In genomic region chr4:138030375-138030774, GRCh38 we compare ENCODE assay signal across 31 cellular contexts.
"Had no signal": no experiment of that assay in that cellular context is flagged by ENCODE, and none has a peak within 500 bp of the region (broad histone marks: within the 10 kb centered on the region; RNA-seq: fewer than 3 reads in every experiment).

No MANE protein-coding gene starts in this region.

- H3K27ac ChIP-seq: adrenal gland, breast epithelium, cardiac muscle cell, coronary artery, dorsolateral prefrontal cortex, heart left ventricle had no signal

- H3K27ac Mint-ChIP-seq: activated CD4-positive, alpha-beta memory T cell treated with anti-CD3 and anti-CD28 coated beads, Interleukin-2, amount 10 ng/mL, durations not matched to agents 7 days and 5 days; activated CD4-positive, alpha-beta T cell treated with anti-CD3 and anti-CD28 coated beads, Interleukin-2, amount 10 ng/mL, durations not matched to agents 7 days and 5 days; activated naive CD8-positive, alpha-beta T cell; activated T-helper 17 cell treated with anti-CD3 and anti-CD28 coated beads, Interleukin-2, amount 50 U/mL, for 72 hours; brain; dendritic cell treated with granulocyte-macrophage colony-stimulating factor and Interleukin-4, amounts not matched to agents 40 ng/mL and 50 ng/mL, for 4 days; endodermal cell; T-helper 17 cell; T-helper 2 cell treated with Interferon-gamma antibody and Interleukin-4, amounts not matched to agents 5 μg/mL and 100 μg/mL, for 36 hours had no signal

- H3K27me3 Mint-ChIP-seq: activated CD4-positive, alpha-beta memory T cell treated with anti-CD3 and anti-CD28 coated beads, Interleukin-2, amount 10 ng/mL, durations not matched to agents 7 days and 5 days; activated CD4-positive, alpha-beta T cell treated with anti-CD3 and anti-CD28 coated beads, Interleukin-2, amount 10 ng/mL, durations not matched to agents 7 days and 5 days; activated naive CD8-positive, alpha-beta T cell; activated T-helper 17 cell treated with anti-CD3 and anti-CD28 coated beads, Interleukin-2, amount 50 U/mL, for 72 hours; T-helper 17 cell had no signal

- H3K4me1 Mint-ChIP-seq: activated CD4-positive, alpha-beta memory T cell treated with anti-CD3 and anti-CD28 coated beads, Interleukin-2, amount 10 ng/mL, durations not matched to agents 7 days and 5 days; activated CD4-positive, alpha-beta T cell treated with anti-CD3 and anti-CD28 coated beads, Interleukin-2, amount 10 ng/mL, durations not matched to agents 7 days and 5 days; activated T-helper 17 cell treated with anti-CD3 and anti-CD28 coated beads, Interleukin-2, amount 50 U/mL, for 72 hours; brain; T-helper 17 cell had no signal

- H3K36me3 ChIP-seq: adrenal gland, breast epithelium, cardiac muscle cell, heart left ventricle had no signal

- H3K36me3 Mint-ChIP-seq: activated naive CD8-positive, alpha-beta T cell; brain had no signal

- DNase-seq: activated CD4-positive, alpha-beta memory T cell treated with anti-CD3 and anti-CD28 coated beads, Interleukin-2, amount 10 ng/mL, durations not matched to agents 7 days and 5 days; activated CD4-positive, alpha-beta T cell treated with anti-CD3 and anti-CD28 coated beads for 1 hour; activated CD4-positive, alpha-beta T cell treated with anti-CD3 and anti-CD28 coated beads for 4 hours; activated CD4-positive, alpha-beta T cell treated with anti-CD3 and anti-CD28 coated beads, Interleukin-2, amount 10 ng/mL, durations not matched to agents 7 days and 5 days; activated CD4-positive, alpha-beta T cell treated with anti-CD3 and anti-CD28 coated beads, Interleukin-2, amount 50 U/mL, for 4 hours; activated CD8-positive, alpha-beta memory T cell treated with anti-CD3 and anti-CD28 coated beads for 24 hours; activated effector memory CD4-positive, alpha-beta T cell treated with Interleukin-2 at 50 U/mL for 16 hours; activated gamma-delta T cell treated with Interleukin-2 at 50 U/mL for 16 hours; activated naive CD4-positive, alpha-beta T cell treated with anti-CD3 and anti-CD28 coated beads, Interleukin-2, amount 50 U/mL, for 16 hours; activated naive CD4-positive, alpha-beta T cell treated with Interleukin-2 at 50 U/mL for 16 hours; activated T-cell treated with anti-CD3 and anti-CD28 coated beads, Interleukin-2, amount 50 U/mL, for 4 hours; adrenal gland; amygdala; aorta; central memory CD4-positive, alpha-beta T cell; dorsolateral prefrontal cortex; effector memory CD4-positive, alpha-beta T cell; endodermal cell; glutamatergic neuron; heart left ventricle; T-helper 1 cell; T-helper 17 cell had no signal

- ATAC-seq: activated T-cell treated with anti-CD3 and anti-CD28 coated beads, Interleukin-2, amount 50 U/mL, for 4 hours; activated T-helper 17 cell treated with anti-CD3 and anti-CD28 coated beads, Interleukin-2, amount 50 U/mL, for 72 hours; esophagus mucosa; heart left ventricle; T-helper 17 cell had no signal

- H3K9me3 ChIP-seq: adrenal gland, breast epithelium, heart left ventricle had no signal

- H3K27me3 ChIP-seq: adrenal gland, breast epithelium, cardiac muscle cell, dorsolateral prefrontal cortex had no signal

- H3K9me3 Mint-ChIP-seq: activated CD4-positive, alpha-beta memory T cell treated with anti-CD3 and anti-CD28 coated beads, Interleukin-2, amount 10 ng/mL, durations not matched to agents 7 days and 5 days; activated CD4-positive, alpha-beta T cell treated with anti-CD3 and anti-CD28 coated beads, Interleukin-2, amount 10 ng/mL, durations not matched to agents 7 days and 5 days; activated T-cell treated with anti-CD3 and anti-CD28 coated beads, Interleukin-2, amount 50 U/mL, for 4 hours; activated T-helper 17 cell treated with anti-CD3 and anti-CD28 coated beads, Interleukin-2, amount 50 U/mL, for 72 hours; brain; dendritic cell treated with granulocyte-macrophage colony-stimulating factor and Interleukin-4, amounts not matched to agents 40 ng/mL and 50 ng/mL, for 4 days; endodermal cell; T-helper 2 cell treated with Interferon-gamma antibody and Interleukin-4, amounts not matched to agents 5 μg/mL and 100 μg/mL, for 36 hours had no signal

- H3K4me3 ChIP-seq: adrenal gland, breast epithelium, cardiac muscle cell, coronary artery, dorsolateral prefrontal cortex, heart left ventricle had no signal

- H3K4me1 ChIP-seq: adrenal gland, breast epithelium, heart left ventricle had no signal

- H3K4me3 Mint-ChIP-seq: activated CD4-positive, alpha-beta memory T cell treated with anti-CD3 and anti-CD28 coated beads, Interleukin-2, amount 10 ng/mL, durations not matched to agents 7 days and 5 days; activated CD4-positive, alpha-beta T cell treated with anti-CD3 and anti-CD28 coated beads, Interleukin-2, amount 10 ng/mL, durations not matched to agents 7 days and 5 days; activated naive CD8-positive, alpha-beta T cell; activated T-cell treated with anti-CD3 and anti-CD28 coated beads, Interleukin-2, amount 50 U/mL, for 4 hours; activated T-helper 17 cell treated with anti-CD3 and anti-CD28 coated beads, Interleukin-2, amount 50 U/mL, for 72 hours; brain; dendritic cell treated with granulocyte-macrophage colony-stimulating factor and Interleukin-4, amounts not matched to agents 40 ng/mL and 50 ng/mL, for 4 days; endodermal cell; T-helper 17 cell; T-helper 2 cell treated with Interferon-gamma antibody and Interleukin-4, amounts not matched to agents 5 μg/mL and 100 μg/mL, for 36 hours had no signal
